ENCODE assay signal across 17 cellular contexts in the genomic region with DNA sequence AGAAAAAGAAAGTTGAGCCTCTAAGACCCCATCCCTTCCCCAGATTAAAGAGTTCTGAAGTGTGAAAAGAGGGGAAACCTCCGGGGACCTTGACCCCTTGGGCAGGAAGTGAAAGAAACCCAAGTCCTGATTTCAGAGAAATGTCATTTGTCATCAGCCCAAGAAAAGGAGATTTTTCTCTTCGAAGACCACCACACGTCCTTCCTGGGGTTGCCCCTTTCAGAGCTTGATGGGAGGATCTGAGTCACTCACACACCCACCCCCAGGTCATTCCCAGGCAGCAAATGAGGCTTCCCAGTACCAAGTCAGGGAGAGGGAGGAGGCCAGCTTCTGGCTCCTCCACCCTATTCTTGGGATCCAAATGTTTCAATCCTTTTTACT. TPM values are rescaled to one million over a fixed set of nuclear protein-coding genes. Genes with fewer than 3 reads are reported as not detected.
DNase-seq lines count a peak whose midpoint lies in the region; ATAC-seq and TF ChIP-seq lines count a peak whose summit lies in the region.
"Had no signal": no experiment of that assay in that cellular context is flagged by ENCODE, and none has a peak within 500 bp of the region (broad histone marks: within the 10 kb centered on the region; RNA-seq: fewer than 3 reads in every experiment).

No MANE protein-coding gene starts in this region.

- WGBS in transverse colon (ENCODE audit: low coverage in 1 of 2), 2 donors = 59 to 60% methylated on average over 1 to 3 of the region's 3 CpGs

- in situ Hi-C loops in transverse colon (cut with MboI; ENCODE audit: low pct_ligation_motif_present in 1 of 4, low pct_unique_long_range_greater_than_20kb in 1 of 4, low sequenced_read_pairs in 3 of 4) = no loop called here

- peak overlapping the region; percentile 99 for H3K27ac Mint-ChIP-seq in activated CD4-positive, alpha-beta memory T cell treated with anti-CD3 and anti-CD28 coated beads for 36 hours
- H3K27ac Mint-ChIP-seq in activated naive CD8-positive, alpha-beta T cell treated with anti-CD3 and anti-CD28 coated beads, Interleukin-2, amount 50 U/mL, for 24 hours = peak overlapping the region; percentile 100
- peak overlapping the region in 1 of 7 donors; percentile 37 for H3K27ac Mint-ChIP-seq in CD14-positive monocyte

- H3K9me3 ChIP-seq in transverse colon = no peaks in the 10 kb centered on the region
- H3K9me3 ChIP-seq: ascending aorta had no signal

- H3K36me3 Mint-ChIP-seq in activated CD4-positive, alpha-beta memory T cell treated with anti-CD3 and anti-CD28 coated beads for 36 hours = peaks cover 42% of the 10 kb centered on the region
- H3K36me3 Mint-ChIP-seq in activated naive CD8-positive, alpha-beta T cell treated with anti-CD3 and anti-CD28 coated beads, Interleukin-2, amount 50 U/mL, for 24 hours (ENCODE audit: low read depth) = peaks cover 42% of the 10 kb centered on the region
- H3K36me3 Mint-ChIP-seq in CD14-positive monocyte = no peaks in the 10 kb centered on the region

- H3K27me3 ChIP-seq in transverse colon = no peaks in the 10 kb centered on the region
- H3K27me3 ChIP-seq: ascending aorta had no signal

- ATAC-seq in activated naive CD8-positive, alpha-beta T cell treated with anti-CD3 and anti-CD28 coated beads, Interleukin-2, amount 50 U/mL, for 24 hours = peak; percentile 6
- ATAC-seq in GM19324 (IDR thresholded peaks at IDR 0.05; ENCODE audit: low FRiP score, unreplicated experiment) = no peak
- ATAC-seq: left ventricle myocardium superior, sciatic nerve had no signal

- no peak for TF ChIP-seq CTCF in CD14-positive monocyte (IDR thresholded peaks at IDR 0.05)
- no peak for TF ChIP-seq CTCF in transverse colon (IDR thresholded peaks at IDR 0.05)

- no peaks in the 10 kb centered on the region for H3K9me3 Mint-ChIP-seq in activated CD4-positive, alpha-beta memory T cell treated with anti-CD3 and anti-CD28 coated beads for 36 hours
- peaks cover 4% of the 10 kb centered on the region for H3K9me3 Mint-ChIP-seq in activated naive CD8-positive, alpha-beta T cell treated with anti-CD3 and anti-CD28 coated beads, Interleukin-2, amount 50 U/mL, for 24 hours
- H3K9me3 Mint-ChIP-seq in CD14-positive monocyte = no peaks in the 10 kb centered on the region

- no peaks in the 10 kb centered on the region for H3K27me3 Mint-ChIP-seq in activated CD4-positive, alpha-beta memory T cell treated with anti-CD3 and anti-CD28 coated beads for 36 hours
- H3K27me3 Mint-ChIP-seq in activated naive CD8-positive, alpha-beta T cell treated with anti-CD3 and anti-CD28 coated beads, Interleukin-2, amount 50 U/mL, for 24 hours = no peaks in the 10 kb centered on the region
- peaks cover 6 to 9% (median 6%) of the 10 kb centered on the region in 3 donors for H3K27me3 Mint-ChIP-seq in CD14-positive monocyte (ENCODE audit: low read depth in 3 of 3)

- POLR2A ChIA-PET in activated CD4-positive, alpha-beta memory T cell treated with anti-CD3 and anti-CD28 coated beads for 36 hours (lab: Charles Lee) = interaction anchor here (0.8 to 7.3 kb wide), 9 partner anchors 10 to 188 kb away, joined by 3 to 96 read pairs (median 9); partner anchors contain the start of genes COX6B1, HAUS5, IGFLR1 and LIN37

- H3K4me1 Mint-ChIP-seq in activated CD4-positive, alpha-beta memory T cell treated with anti-CD3 and anti-CD28 coated beads for 36 hours (ENCODE audit: low read depth) = peaks cover 49% of the 10 kb centered on the region
- H3K4me1 Mint-ChIP-seq in activated naive CD8-positive, alpha-beta T cell treated with anti-CD3 and anti-CD28 coated beads, Interleukin-2, amount 50 U/mL, for 24 hours = peaks cover 51% of the 10 kb centered on the region
- H3K4me1 Mint-ChIP-seq in CD14-positive monocyte = peaks cover 15% of the 10 kb centered on the region

- no peak for TF ChIP-seq POLR2A in transverse colon (IDR thresholded peaks at IDR 0.05)

- H3K4me3 ChIP-seq in transverse colon = no peak overlapping the region
- H3K4me3 ChIP-seq: ascending aorta had no signal

- H3K36me3 ChIP-seq in transverse colon = no peaks in the 10 kb centered on the region
- H3K36me3 ChIP-seq: ascending aorta, WERI-Rb-1 had no signal

- CTCF ChIA-PET in activated CD4-positive, alpha-beta memory T cell treated with anti-CD3 and anti-CD28 coated beads for 36 hours (lab: Charles Lee) = interaction anchor here (1.8 to 7.0 kb wide), 4 partner anchors 15 to 220 kb away, joined by 5 to 197 read pairs (median 10); partner anchors contain the start of genes IGFLR1 and ZBTB32

- DNase-seq in activated T-cell treated with anti-CD3 and anti-CD28 coated beads for 24 hours (ENCODE audit: low read depth) (peak; percentile 40), activated T-cell treated with anti-CD3 and anti-CD28 coated beads for 4 hours (no peak), CD14-positive monocyte (ENCODE audit: low spot score) (no peak), transverse colon (no peak)
- peak; percentile 80 for DNase-seq in activated CD4-positive, alpha-beta memory T cell treated with anti-CD3 and anti-CD28 coated beads for 36 hours
- peak; percentile 74 for DNase-seq in activated naive CD8-positive, alpha-beta T cell treated with anti-CD3 and anti-CD28 coated beads, Interleukin-2, amount 50 U/mL, for 24 hours
- DNase-seq in stimulated activated CD8-positive, alpha-beta memory T cell treated with anti-CD3 and anti-CD28 coated beads, Interleukin-7, amount 100 ng/mL, for 4 hours (ENCODE audit: low read depth in 2 of 2) = peak; percentile 64 to 70
- DNase-seq: dermis blood vessel endothelial cell, left ventricle myocardium superior, MV-4-11, NCI-H2171 treated with DMSO at 0.1 percent for 48 hours, WERI-Rb-1 had no signal

- TF ChIP-seq EP300 in transverse colon (IDR thresholded peaks at IDR 0.05; ENCODE audit: low read depth) = no peak

- H3K27ac ChIP-seq in transverse colon = no peak overlapping the region
- H3K27ac ChIP-seq: ascending aorta, WERI-Rb-1 had no signal

- H3K4me3 Mint-ChIP-seq in activated CD4-positive, alpha-beta memory T cell treated with anti-CD3 and anti-CD28 coated beads for 36 hours = peak overlapping the region; percentile 91
- H3K4me3 Mint-ChIP-seq in activated naive CD8-positive, alpha-beta T cell treated with anti-CD3 and anti-CD28 coated beads, Interleukin-2, amount 50 U/mL, for 24 hours = peak overlapping the region; percentile 98
- no peak overlapping the region for H3K4me3 Mint-ChIP-seq in CD14-positive monocyte

- intact Hi-C loops in activated CD4-positive, alpha-beta memory T cell treated with anti-CD3 and anti-CD28 coated beads for 36 hours (cut with micrococcal nuclease) = loop anchor here (2.0 to 10.0 kb wide), 4 partner anchors 62 to 502 kb away; partner anchors contain the start of genes ARHGAP33, OVOL3, POLR2I and TBCB
- intact Hi-C loops in CD14-positive monocyte (cut with micrococcal nuclease) = no loop called here
- intact Hi-C loops in transverse colon (cut with DNase I; ENCODE audit: low total_unique reads) = loop anchor here (10.0 kb wide), 1 partner anchor 168 kb away; the partner anchor contains the start of gene TMEM147

- H3K4me1 ChIP-seq in transverse colon = peaks cover 9 to 14% (median 12%) of the 10 kb centered on the region in 4 donors

RNA-seq across cellular contexts. Expression of gene KMT2B, which starts 5.3 kb away (rescaled TPM):
- 10 to 100 TPM; 47.0 to 54.2 TPM for total RNA-seq in activated CD4-positive, alpha-beta memory T cell treated with anti-CD3 and anti-CD28 coated beads for 36 hours
- under 1 TPM; 0.32 to 0.65 TPM for polyA plus RNA-seq in CD14-positive monocyte
- 10 to 100 TPM; 31.8 to 63.9 (median 50.7) TPM for total RNA-seq in transverse colon

RNA-seq across cellular contexts. Expression of gene ZBTB32, which starts 8.2 kb away (rescaled TPM):
- 100 to 1,000 TPM; 226 to 228 TPM for total RNA-seq in activated CD4-positive, alpha-beta memory T cell treated with anti-CD3 and anti-CD28 coated beads for 36 hours
- polyA plus RNA-seq in CD14-positive monocyte = not detected
- total RNA-seq in transverse colon = not detected
- total RNA-seq: ascending aorta, dermis blood vessel endothelial cell, fibroblast of lung, left ventricle myocardium superior, ureter had no signal
- polyA plus RNA-seq: fibroblast of lung had no signal

RNA-seq across cellular contexts. Expression of gene IGFLR1, which starts 29.7 kb away (rescaled TPM):
- 10 to 100 TPM; 90.1 to 92.8 TPM for total RNA-seq in activated CD4-positive, alpha-beta memory T cell treated with anti-CD3 and anti-CD28 coated beads for 36 hours
- 100 to 1,000 TPM; 119 to 144 TPM for polyA plus RNA-seq in CD14-positive monocyte
- total RNA-seq in transverse colon = 1 to 10 TPM in 3 of 4 donors, under 1 TPM in 1; 0.40 to 7.3 (median 6.0) TPM
- total RNA-seq: ascending aorta had no signal

RNA-seq across cellular contexts. Expression of gene U2AF1L4, which starts 32.7 kb away (rescaled TPM):
- 10 to 100 TPM; 34.6 to 37.8 TPM for total RNA-seq in activated CD4-positive, alpha-beta memory T cell treated with anti-CD3 and anti-CD28 coated beads for 36 hours
- 1 to 10 TPM; 6.2 to 8.7 TPM for polyA plus RNA-seq in CD14-positive monocyte
- 100 to 1,000 TPM in 1 of 4 donors, 10 to 100 TPM in 3; 34.8 to 122 (median 44.9) TPM for total RNA-seq in transverse colon
- total RNA-seq: ascending aorta had no signal

RNA-seq across cellular contexts. Expression of gene PSENEN, which starts 32.9 kb away (rescaled TPM):
- total RNA-seq in activated CD4-positive, alpha-beta memory T cell treated with anti-CD3 and anti-CD28 coated beads for 36 hours = 10 to 100 TPM; 46.7 to 47.9 TPM
- 100 to 1,000 TPM; 129 to 149 TPM for polyA plus RNA-seq in CD14-positive monocyte
- 10 to 100 TPM in 3 of 4 donors, 1 to 10 TPM in 1; 6.6 to 80.0 (median 56.8) TPM for total RNA-seq in transverse colon

Comparison
In these comparisons a context has a peak if more than half of its experiments do, and no peak if none do; other contexts are left out.
1. DNase-seq: peak in activated T-cell treated with anti-CD3 and anti-CD28 coated beads for 24 hours (single experiment), activated CD4-positive, alpha-beta memory T cell treated with anti-CD3 and anti-CD28 coated beads for 36 hours (single experiment), activated naive CD8-positive, alpha-beta T cell treated with anti-CD3 and anti-CD28 coated beads, Interleukin-2, amount 50 U/mL, for 24 hours (single experiment) and stimulated activated CD8-positive, alpha-beta memory T cell treated with anti-CD3 and anti-CD28 coated beads, Interleukin-7, amount 100 ng/mL, for 4 hours (2 of 2); none in activated T-cell treated with anti-CD3 and anti-CD28 coated beads for 4 hours (single experiment), CD14-positive monocyte (single experiment) and transverse colon (single experiment).
2. H3K4me3 Mint-ChIP-seq: peak in activated CD4-positive, alpha-beta memory T cell treated with anti-CD3 and anti-CD28 coated beads for 36 hours (single experiment) and activated naive CD8-positive, alpha-beta T cell treated with anti-CD3 and anti-CD28 coated beads, Interleukin-2, amount 50 U/mL, for 24 hours (single experiment); none in CD14-positive monocyte (0 of 2).
3. RNA of gene ZBTB32, which starts 8.2 kb away (total RNA-seq): 226 to 228 TPM in activated CD4-positive, alpha-beta memory T cell treated with anti-CD3 and anti-CD28 coated beads for 36 hours; not detected in transverse colon; every median in the first group is over 100 times any median in the second.
4. RNA of gene IGFLR1, which starts 29.7 kb away (total RNA-seq): 90.1 to 92.8 TPM in activated CD4-positive, alpha-beta memory T cell treated with anti-CD3 and anti-CD28 coated beads for 36 hours; 0.40 to 7.3 TPM in transverse colon; every median in the first group is over 10 times any median in the second.
5. intact Hi-C loops: an anchor here in activated CD4-positive, alpha-beta memory T cell treated with anti-CD3 and anti-CD28 coated beads for 36 hours (2.0 to 10.0 kb wide) and transverse colon (10.0 kb wide); none called in CD14-positive monocyte.